ENCODE assay signal across 24 cellular contexts in genomic region chr5:35317586-35317985, GRCh38.
"Had no signal": no experiment of that assay in that cellular context is flagged by ENCODE, and none has a peak within 500 bp of the region (broad histone marks: within the 10 kb centered on the region; RNA-seq: fewer than 3 reads in every experiment).

No MANE protein-coding gene starts in this region.

- DNase-seq: activated B cell treated with CpG ODN at 0.5 μM for 24 hours; activated CD4-positive, alpha-beta T cell treated with anti-CD3 and anti-CD28 coated beads for 1 hour; activated CD4-positive, alpha-beta T cell treated with anti-CD3 and anti-CD28 coated beads, Interleukin-2, amount 10 ng/mL, durations not matched to agents 7 days and 5 days; activated CD8-positive, alpha-beta memory T cell treated with anti-CD3 and anti-CD28 coated beads for 24 hours; activated effector memory CD4-positive, alpha-beta T cell treated with anti-CD3 and anti-CD28 coated beads, Interleukin-2, amount 50 U/mL, for 16 hours; activated naive CD4-positive, alpha-beta T cell treated with anti-CD3 and anti-CD28 coated beads, Interleukin-2, amount 10 ng/mL, durations not matched to agents 7 days and 5 days; activated T-cell treated with anti-CD3 and anti-CD28 coated beads, Interleukin-2, amount 50 U/mL, for 4 hours; brain microvascular endothelial cell; Karpas-422; MM.1S; NCI-H1105 treated with DMSO at 0.1 percent for 48 hours; NCI-H1436 treated with DMSO at 0.1 percent for 48 hours; NCI-H187; NCI-H2081; NCI-H524; NCI-H82; RPMI8226; T-cell; T-helper 2 cell; T1000 had no signal

- H3K27ac ChIP-seq: brain microvascular endothelial cell, cardiac muscle cell, SK-N-MC had no signal

- H3K27me3 ChIP-seq: brain microvascular endothelial cell, cardiac muscle cell had no signal

- H3K4me3 ChIP-seq: cardiac muscle cell, K562, SK-N-MC had no signal

- H3K36me3 ChIP-seq: brain microvascular endothelial cell, cardiac muscle cell had no signal

- ATAC-seq: K562, Right ventricle myocardium inferior, T-cell had no signal
